In genomic region chr2:136424112-136424511, GRCh38 we compare ENCODE assay signal across 11 cellular contexts.
DNase-seq lines count a peak whose midpoint lies in the region; ATAC-seq and TF ChIP-seq lines count a peak whose summit lies in the region.
"Had no signal": no experiment of that assay in that cellular context is flagged by ENCODE, and none has a peak within 500 bp of the region (broad histone marks: within the 10 kb centered on the region; RNA-seq: fewer than 3 reads in every experiment).

No MANE protein-coding gene starts in this region.

- POLR2A ChIA-PET in activated CD4-positive, alpha-beta T cell treated with anti-CD3 and anti-CD28 coated beads, Interleukin-2, amount 10 ng/mL, durations not matched to agents 7 days and 5 days (lab: Charles Lee), result no interaction called here
- POLR2A ChIA-PET in activated B cell treated with CpG ODN at 0.5 μM for 24 hours (lab: Charles Lee), result no interaction called here

- WGBS in endodermal cell (ENCODE audit: insufficient coverage in 1 of 2, insufficient read length in 1 of 2), 2 experiments, result 58 to 75% methylated on average over 4 to 7 of the region's 7 CpGs

- no peaks in the 10 kb centered on the region for H3K4me1 ChIP-seq in endodermal cell (ENCODE audit: control insufficient read depth, insufficient read depth, low read length)
- H3K4me1 ChIP-seq: upper lobe of right lung had no signal

- peaks cover 52% of the 10 kb centered on the region for H3K27me3 Mint-ChIP-seq in activated CD4-positive, alpha-beta T cell treated with anti-CD3 and anti-CD28 coated beads, Interleukin-2, amount 10 ng/mL, durations not matched to agents 7 days and 5 days
- peaks cover 23% of the 10 kb centered on the region for H3K27me3 Mint-ChIP-seq in activated B cell treated with CpG ODN at 0.5 μM for 24 hours
- peaks cover 78% of the 10 kb centered on the region for H3K27me3 Mint-ChIP-seq in endodermal cell (ENCODE audit: insufficient read depth)
- H3K27me3 Mint-ChIP-seq in stimulated activated memory B cell treated with anti-CD40 and anti-IgM and Interleukin-4, amounts not matched to agents 10 μg/mL and 1 μg/mL and 100 μg/mL, for 72 hours, result peaks cover 40% of the 10 kb centered on the region

- CTCF ChIA-PET in activated CD4-positive, alpha-beta T cell treated with anti-CD3 and anti-CD28 coated beads, Interleukin-2, amount 10 ng/mL, durations not matched to agents 7 days and 5 days (lab: Charles Lee), result interaction anchor here (0.9 to 1.3 kb wide), 4 partner anchors 10 to 1415 kb away, joined by 3 to 6 read pairs (median 4); no protein-coding TSS in a partner anchor
- CTCF ChIA-PET in activated B cell treated with CpG ODN at 0.5 μM for 24 hours (lab: Charles Lee), result interaction anchor here (0.6 to 2.0 kb wide), 5 partner anchors 40 to 1414 kb away, joined by 3 to 11 read pairs (median 3); no protein-coding TSS in a partner anchor

- no peak for ATAC-seq in activated B cell treated with CpG ODN at 0.5 μM for 24 hours (ENCODE audit: low read depth)
- no peak for ATAC-seq in stimulated activated memory B cell treated with anti-CD40 and anti-IgM and Interleukin-4, amounts not matched to agents 10 μg/mL and 1 μg/mL and 100 μg/mL, for 72 hours
- ATAC-seq in GM21390 (IDR thresholded peaks at IDR 0.05; ENCODE audit: unreplicated experiment), result no peak

- H3K27ac Mint-ChIP-seq in activated CD4-positive, alpha-beta T cell treated with anti-CD3 and anti-CD28 coated beads, Interleukin-2, amount 10 ng/mL, durations not matched to agents 7 days and 5 days, result peak overlapping the region; percentile 62
- H3K27ac Mint-ChIP-seq in activated B cell treated with CpG ODN at 0.5 μM for 24 hours (peak overlapping the region; percentile 2), endodermal cell (no peak overlapping the region)
- H3K27ac Mint-ChIP-seq in stimulated activated memory B cell treated with anti-CD40 and anti-IgM and Interleukin-4, amounts not matched to agents 10 μg/mL and 1 μg/mL and 100 μg/mL, for 72 hours, result peak overlapping the region; percentile 78

- H3K27me3 ChIP-seq in endodermal cell (ENCODE audit: control insufficient read depth, insufficient read depth, low read length, poor library complexity, severe bottlenecking), result peaks cover 72% of the 10 kb centered on the region

- peak; percentile 16 for DNase-seq in activated CD4-positive, alpha-beta T cell treated with anti-CD3 and anti-CD28 coated beads, Interleukin-2, amount 10 ng/mL, durations not matched to agents 7 days and 5 days
- DNase-seq in activated CD4-positive, alpha-beta T cell treated with anti-CD3 and anti-CD28 coated beads for 4 hours, result no peak
- no peak for DNase-seq in activated B cell treated with CpG ODN at 0.5 μM for 24 hours
- no peak for DNase-seq in endodermal cell
- no peak for DNase-seq in NCI-H146 treated with DMSO at 0.1 percent for 48 hours (lab: John Stamatoyannopoulos, UW; ENCODE audit: unreplicated experiment)
- no peak for DNase-seq in hippocampal formation (lab: John Stamatoyannopoulos, UW)

- intact Hi-C loops in activated B cell treated with CpG ODN at 0.5 μM for 24 hours (cut with micrococcal nuclease), result loop anchor here (5.0 to 10.0 kb wide), 2 partner anchors 243 to 311 kb away; no protein-coding TSS in a partner anchor

- peak overlapping the region; percentile 69 for H3K4me3 Mint-ChIP-seq in activated CD4-positive, alpha-beta T cell treated with anti-CD3 and anti-CD28 coated beads, Interleukin-2, amount 10 ng/mL, durations not matched to agents 7 days and 5 days
- H3K4me3 Mint-ChIP-seq in activated B cell treated with CpG ODN at 0.5 μM for 24 hours (peak overlapping the region; percentile 88), endodermal cell (peak overlapping the region; percentile 51)
- H3K4me3 Mint-ChIP-seq in stimulated activated memory B cell treated with anti-CD40 and anti-IgM and Interleukin-4, amounts not matched to agents 10 μg/mL and 1 μg/mL and 100 μg/mL, for 72 hours, result peak overlapping the region; percentile 86

- H3K36me3 Mint-ChIP-seq in activated CD4-positive, alpha-beta T cell treated with anti-CD3 and anti-CD28 coated beads, Interleukin-2, amount 10 ng/mL, durations not matched to agents 7 days and 5 days (ENCODE audit: low read depth), result no peaks in the 10 kb centered on the region
- H3K36me3 Mint-ChIP-seq in activated B cell treated with CpG ODN at 0.5 μM for 24 hours (ENCODE audit: low read depth) (no peaks in the 10 kb centered on the region), endodermal cell (ENCODE audit: low read depth) (no peaks in the 10 kb centered on the region)
- no peaks in the 10 kb centered on the region for H3K36me3 Mint-ChIP-seq in stimulated activated memory B cell treated with anti-CD40 and anti-IgM and Interleukin-4, amounts not matched to agents 10 μg/mL and 1 μg/mL and 100 μg/mL, for 72 hours

- peaks cover 25% of the 10 kb centered on the region for H3K4me1 Mint-ChIP-seq in activated CD4-positive, alpha-beta T cell treated with anti-CD3 and anti-CD28 coated beads, Interleukin-2, amount 10 ng/mL, durations not matched to agents 7 days and 5 days
- peaks cover 12% of the 10 kb centered on the region for H3K4me1 Mint-ChIP-seq in activated B cell treated with CpG ODN at 0.5 μM for 24 hours
- H3K4me1 Mint-ChIP-seq in endodermal cell, result peaks cover 4% of the 10 kb centered on the region
- H3K4me1 Mint-ChIP-seq in stimulated activated memory B cell treated with anti-CD40 and anti-IgM and Interleukin-4, amounts not matched to agents 10 μg/mL and 1 μg/mL and 100 μg/mL, for 72 hours, result peaks cover 15% of the 10 kb centered on the region

- H3K36me3 ChIP-seq in endodermal cell (ENCODE audit: control insufficient read depth, insufficient read depth, low read length), result no peaks in the 10 kb centered on the region
- H3K36me3 ChIP-seq: upper lobe of right lung had no signal

- TF ChIP-seq CTCF in activated B cell treated with CpG ODN at 0.5 μM for 24 hours (IDR thresholded peaks at IDR 0.05), result no peak
- TF ChIP-seq CTCF in endodermal cell (conservative IDR thresholded peaks at IDR 0.05), result no peak

- no peaks in the 10 kb centered on the region for H3K9me3 Mint-ChIP-seq in activated CD4-positive, alpha-beta T cell treated with anti-CD3 and anti-CD28 coated beads, Interleukin-2, amount 10 ng/mL, durations not matched to agents 7 days and 5 days
- no peaks in the 10 kb centered on the region for H3K9me3 Mint-ChIP-seq in activated B cell treated with CpG ODN at 0.5 μM for 24 hours
- H3K9me3 Mint-ChIP-seq in endodermal cell, result no peaks in the 10 kb centered on the region
- H3K9me3 Mint-ChIP-seq in stimulated activated memory B cell treated with anti-CD40 and anti-IgM and Interleukin-4, amounts not matched to agents 10 μg/mL and 1 μg/mL and 100 μg/mL, for 72 hours, result peaks cover 3% of the 10 kb centered on the region

- H3K9me3 ChIP-seq in endodermal cell (ENCODE audit: control insufficient read depth, low read length), result no peaks in the 10 kb centered on the region
- H3K9me3 ChIP-seq: upper lobe of right lung had no signal

- no peak overlapping the region for H3K27ac ChIP-seq in endodermal cell (ENCODE audit: low read depth, low read length)
- H3K27ac ChIP-seq: KMS-11, upper lobe of right lung, VCaP had no signal

- H3K9ac ChIP-seq in endodermal cell (ENCODE audit: extremely low read depth, low read length, poor library complexity, severe bottlenecking), result no peak overlapping the region
- H3K9ac ChIP-seq: KMS-11 had no signal

- H3K4me3 ChIP-seq in endodermal cell (ENCODE audit: low read length), result no peak overlapping the region
